Comparison of ENCODE assay signal across 38 cellular contexts in the genomic region with DNA sequence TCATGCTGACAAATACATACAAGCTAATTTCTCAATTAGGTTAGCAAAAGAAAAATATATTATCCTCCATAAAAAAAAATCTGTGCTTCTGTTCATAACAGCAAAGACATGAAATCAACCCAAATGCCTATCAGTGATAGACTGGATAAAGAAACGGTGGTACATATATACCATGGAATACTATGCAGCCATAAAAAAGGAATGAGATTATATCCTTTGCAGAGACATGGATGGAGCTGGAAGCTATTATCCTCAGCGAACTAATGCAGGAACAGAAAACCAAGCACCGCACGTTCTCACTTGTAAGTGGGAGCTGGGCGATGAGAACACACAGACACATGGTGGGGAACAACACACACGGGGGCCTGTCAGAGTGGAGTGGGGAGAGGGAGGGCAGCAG.
"Had no signal": no experiment of that assay in that cellular context is flagged by ENCODE, and none has a peak within 500 bp of the region (broad histone marks: within the 10 kb centered on the region; RNA-seq: fewer than 3 reads in every experiment).

No MANE protein-coding gene starts in this region.

- H3K27ac ChIP-seq: ascending aorta, cardiac muscle cell, VCaP had no signal

- H3K4me1 ChIP-seq: ascending aorta had no signal

- ATAC-seq: activated CD4-positive, alpha-beta T cell treated with anti-CD3 and anti-CD28 coated beads for 36 hours; activated CD4-positive, CD25-positive, alpha-beta regulatory T cell treated with anti-CD3 and anti-CD28 coated beads, Interleukin-2, amount 50 U/mL, for 24 hours; activated CD8-positive, alpha-beta memory T cell treated with anti-CD3 and anti-CD28 coated beads, Interleukin-2, amount 10 ng/mL, durations not matched to agents 7 days and 5 days; activated CD8-positive, alpha-beta T cell treated with anti-CD3 and anti-CD28 coated beads, Interleukin-2, amount 10 ng/mL, durations not matched to agents 7 days and 5 days; activated naive CD8-positive, alpha-beta T cell treated with anti-CD3 and anti-CD28 coated beads, Interleukin-2, amount 50 U/mL, for 24 hours had no signal

- H3K27ac Mint-ChIP-seq: activated CD4-positive, alpha-beta memory T cell treated with anti-CD3 and anti-CD28 coated beads, Interleukin-2, amount 10 ng/mL, durations not matched to agents 7 days and 5 days; activated CD4-positive, alpha-beta T cell treated with anti-CD3 and anti-CD28 coated beads for 36 hours; activated CD4-positive, alpha-beta T cell treated with anti-CD3 and anti-CD28 coated beads, Interleukin-2, amount 10 ng/mL, durations not matched to agents 7 days and 5 days; activated CD8-positive, alpha-beta memory T cell treated with anti-CD3 and anti-CD28 coated beads, Interleukin-2, amount 10 ng/mL, durations not matched to agents 7 days and 5 days; activated CD8-positive, alpha-beta T cell treated with anti-CD3 and anti-CD28 coated beads, Interleukin-2, amount 10 ng/mL, durations not matched to agents 7 days and 5 days; activated naive CD4-positive, alpha-beta T cell treated with anti-CD3 and anti-CD28 coated beads, Interleukin-2, amount 10 ng/mL, durations not matched to agents 7 days and 5 days; activated naive CD4-positive, alpha-beta T cell treated with anti-CD3 and anti-CD28 coated beads, Interleukin-2, amount 50 U/mL, for 24 hours; activated naive CD8-positive, alpha-beta T cell; activated naive CD8-positive, alpha-beta T cell treated with anti-CD3 and anti-CD28 coated beads, Interleukin-2, amount 10 ng/mL, durations not matched to agents 7 days and 5 days; activated naive CD8-positive, alpha-beta T cell treated with anti-CD3 and anti-CD28 coated beads, Interleukin-2, amount 50 U/mL, for 24 hours; activated T-cell treated with anti-CD3 and anti-CD28 coated beads, Interleukin-2, amount 50 U/mL, for 24 hours; activated T-helper 2 cell treated with anti-CD3 and anti-CD28 coated beads, Interferon-gamma antibody, Interleukin-2, Interleukin-4, amounts not matched to agents 10 μg/mL and 5 μg/mL and 100 μg/mL, durations not matched to agents 14 hours and 24 hours and 36 hours; brain; T-helper 1 cell treated with Interleukin-12 subunit alpha and Interleukin-12 subunit beta and Interleukin-4 antibody, amounts not matched to agents 30 μg/mL and 1 μg/mL, for 36 hours; T-helper 2 cell treated with Interferon-gamma antibody and Interleukin-4, amounts not matched to agents 5 μg/mL and 100 μg/mL, for 36 hours had no signal

- H3K4me3 ChIP-seq: ascending aorta, cardiac muscle cell had no signal

- DNase-seq: activated CD4-positive, alpha-beta memory T cell treated with anti-CD3 and anti-CD28 coated beads, Interleukin-2, amount 10 ng/mL, durations not matched to agents 7 days and 5 days; activated CD4-positive, alpha-beta T cell treated with anti-CD3 and anti-CD28 coated beads for 1 hour; activated CD4-positive, alpha-beta T cell treated with anti-CD3 and anti-CD28 coated beads for 36 hours; activated CD4-positive, alpha-beta T cell treated with anti-CD3 and anti-CD28 coated beads for 48 hours; activated CD4-positive, alpha-beta T cell treated with anti-CD3 and anti-CD28 coated beads, Interleukin-2, amount 10 ng/mL, durations not matched to agents 7 days and 5 days; activated CD4-positive, alpha-beta T cell treated with anti-CD3 and anti-CD28 coated beads, Interleukin-2, amount 50 U/mL, for 48 hours; activated CD4-positive, CD25-positive, alpha-beta regulatory T cell; activated CD8-positive, alpha-beta memory T cell treated with anti-CD3 and anti-CD28 coated beads for 24 hours; activated CD8-positive, alpha-beta memory T cell treated with anti-CD3 and anti-CD28 coated beads, Interleukin-2, amount 10 ng/mL, durations not matched to agents 7 days and 5 days; activated CD8-positive, alpha-beta memory T cell treated with anti-CD3 and anti-CD28 coated beads, Interleukin-2, amount 50 U/mL, for 48 hours; activated CD8-positive, alpha-beta T cell treated with anti-CD3 and anti-CD28 coated beads, Interleukin-2, amount 10 ng/mL, durations not matched to agents 7 days and 5 days; activated effector memory CD4-positive, alpha-beta T cell treated with Interleukin-2 at 50 U/mL for 16 hours; activated gamma-delta T cell; activated naive CD4-positive, alpha-beta T cell treated with anti-CD3 and anti-CD28 coated beads, Interleukin-2, amount 10 ng/mL, durations not matched to agents 7 days and 5 days; activated naive CD4-positive, alpha-beta T cell treated with Interleukin-2 at 50 U/mL for 16 hours; activated naive CD8-positive, alpha-beta T cell treated with anti-CD3 and anti-CD28 coated beads, Interleukin-2, amount 10 ng/mL, durations not matched to agents 7 days and 5 days; activated naive CD8-positive, alpha-beta T cell treated with anti-CD3 and anti-CD28 coated beads, Interleukin-2, amount 50 U/mL, for 24 hours; activated T-cell treated with anti-CD3 and anti-CD28 coated beads, Interleukin-2, amount 50 U/mL, for 24 hours; activated T-cell treated with anti-CD3 and anti-CD28 coated beads, Interleukin-2, amount 50 U/mL, for 48 hours; amygdala; anterior cingulate cortex; caudate nucleus; cerebellar nuclear complex; T-helper 2 cell; T-helper 9 cell had no signal

- H3K4me3 Mint-ChIP-seq: activated CD4-positive, alpha-beta memory T cell treated with anti-CD3 and anti-CD28 coated beads, Interleukin-2, amount 10 ng/mL, durations not matched to agents 7 days and 5 days; activated CD4-positive, alpha-beta T cell treated with anti-CD3 and anti-CD28 coated beads for 36 hours; activated CD4-positive, alpha-beta T cell treated with anti-CD3 and anti-CD28 coated beads, Interleukin-2, amount 10 ng/mL, durations not matched to agents 7 days and 5 days; activated CD8-positive, alpha-beta memory T cell treated with anti-CD3 and anti-CD28 coated beads, Interleukin-2, amount 10 ng/mL, durations not matched to agents 7 days and 5 days; activated CD8-positive, alpha-beta T cell treated with anti-CD3 and anti-CD28 coated beads, Interleukin-2, amount 10 ng/mL, durations not matched to agents 7 days and 5 days; activated naive CD4-positive, alpha-beta T cell treated with anti-CD3 and anti-CD28 coated beads, Interleukin-2, amount 10 ng/mL, durations not matched to agents 7 days and 5 days; activated naive CD4-positive, alpha-beta T cell treated with anti-CD3 and anti-CD28 coated beads, Interleukin-2, amount 50 U/mL, for 24 hours; activated naive CD8-positive, alpha-beta T cell; activated naive CD8-positive, alpha-beta T cell treated with anti-CD3 and anti-CD28 coated beads, Interleukin-2, amount 10 ng/mL, durations not matched to agents 7 days and 5 days; activated naive CD8-positive, alpha-beta T cell treated with anti-CD3 and anti-CD28 coated beads, Interleukin-2, amount 50 U/mL, for 24 hours; activated T-cell treated with anti-CD3 and anti-CD28 coated beads, Interleukin-2, amount 50 U/mL, for 24 hours; brain; central memory CD8-positive, alpha-beta T cell; T-helper 1 cell treated with Interleukin-12 subunit alpha and Interleukin-12 subunit beta and Interleukin-4 antibody, amounts not matched to agents 30 μg/mL and 1 μg/mL, for 36 hours; T-helper 2 cell treated with Interferon-gamma antibody and Interleukin-4, amounts not matched to agents 5 μg/mL and 100 μg/mL, for 36 hours had no signal

- FAIRE-seq: bronchial epithelial cell, TTC549 had no signal

- H3K36me3 Mint-ChIP-seq: activated CD8-positive, alpha-beta memory T cell treated with anti-CD3 and anti-CD28 coated beads, Interleukin-2, amount 10 ng/mL, durations not matched to agents 7 days and 5 days; activated naive CD4-positive, alpha-beta T cell treated with anti-CD3 and anti-CD28 coated beads, Interleukin-2, amount 10 ng/mL, durations not matched to agents 7 days and 5 days; activated naive CD4-positive, alpha-beta T cell treated with anti-CD3 and anti-CD28 coated beads, Interleukin-2, amount 50 U/mL, for 24 hours; activated naive CD8-positive, alpha-beta T cell; activated naive CD8-positive, alpha-beta T cell treated with anti-CD3 and anti-CD28 coated beads, Interleukin-2, amount 10 ng/mL, durations not matched to agents 7 days and 5 days; brain had no signal

- H3K4me1 Mint-ChIP-seq: activated CD4-positive, alpha-beta memory T cell treated with anti-CD3 and anti-CD28 coated beads, Interleukin-2, amount 10 ng/mL, durations not matched to agents 7 days and 5 days; activated CD4-positive, alpha-beta T cell treated with anti-CD3 and anti-CD28 coated beads for 36 hours; activated CD4-positive, alpha-beta T cell treated with anti-CD3 and anti-CD28 coated beads, Interleukin-2, amount 10 ng/mL, durations not matched to agents 7 days and 5 days; activated CD8-positive, alpha-beta memory T cell treated with anti-CD3 and anti-CD28 coated beads, Interleukin-2, amount 10 ng/mL, durations not matched to agents 7 days and 5 days; activated naive CD4-positive, alpha-beta T cell treated with anti-CD3 and anti-CD28 coated beads, Interleukin-2, amount 10 ng/mL, durations not matched to agents 7 days and 5 days; activated naive CD4-positive, alpha-beta T cell treated with anti-CD3 and anti-CD28 coated beads, Interleukin-2, amount 50 U/mL, for 24 hours; activated naive CD8-positive, alpha-beta T cell treated with anti-CD3 and anti-CD28 coated beads, Interleukin-2, amount 10 ng/mL, durations not matched to agents 7 days and 5 days; activated naive CD8-positive, alpha-beta T cell treated with anti-CD3 and anti-CD28 coated beads, Interleukin-2, amount 50 U/mL, for 24 hours; brain; central memory CD8-positive, alpha-beta T cell had no signal

- H3K36me3 ChIP-seq: ascending aorta, cardiac muscle cell had no signal

- H3K9me3 Mint-ChIP-seq: activated CD4-positive, alpha-beta memory T cell treated with anti-CD3 and anti-CD28 coated beads, Interleukin-2, amount 10 ng/mL, durations not matched to agents 7 days and 5 days; activated CD4-positive, alpha-beta T cell treated with anti-CD3 and anti-CD28 coated beads, Interleukin-2, amount 10 ng/mL, durations not matched to agents 7 days and 5 days; activated naive CD4-positive, alpha-beta T cell treated with anti-CD3 and anti-CD28 coated beads, Interleukin-2, amount 10 ng/mL, durations not matched to agents 7 days and 5 days; activated naive CD4-positive, alpha-beta T cell treated with anti-CD3 and anti-CD28 coated beads, Interleukin-2, amount 50 U/mL, for 24 hours; activated naive CD8-positive, alpha-beta T cell treated with anti-CD3 and anti-CD28 coated beads, Interleukin-2, amount 50 U/mL, for 24 hours; central memory CD8-positive, alpha-beta T cell had no signal

- H3K27me3 ChIP-seq: ascending aorta, cardiac muscle cell had no signal

- H3K9me3 ChIP-seq: ascending aorta had no signal

- H3K27me3 Mint-ChIP-seq: activated CD8-positive, alpha-beta memory T cell treated with anti-CD3 and anti-CD28 coated beads, Interleukin-2, amount 10 ng/mL, durations not matched to agents 7 days and 5 days; activated naive CD4-positive, alpha-beta T cell treated with anti-CD3 and anti-CD28 coated beads, Interleukin-2, amount 10 ng/mL, durations not matched to agents 7 days and 5 days; brain; central memory CD8-positive, alpha-beta T cell had no signal
